In the genomic region with DNA sequence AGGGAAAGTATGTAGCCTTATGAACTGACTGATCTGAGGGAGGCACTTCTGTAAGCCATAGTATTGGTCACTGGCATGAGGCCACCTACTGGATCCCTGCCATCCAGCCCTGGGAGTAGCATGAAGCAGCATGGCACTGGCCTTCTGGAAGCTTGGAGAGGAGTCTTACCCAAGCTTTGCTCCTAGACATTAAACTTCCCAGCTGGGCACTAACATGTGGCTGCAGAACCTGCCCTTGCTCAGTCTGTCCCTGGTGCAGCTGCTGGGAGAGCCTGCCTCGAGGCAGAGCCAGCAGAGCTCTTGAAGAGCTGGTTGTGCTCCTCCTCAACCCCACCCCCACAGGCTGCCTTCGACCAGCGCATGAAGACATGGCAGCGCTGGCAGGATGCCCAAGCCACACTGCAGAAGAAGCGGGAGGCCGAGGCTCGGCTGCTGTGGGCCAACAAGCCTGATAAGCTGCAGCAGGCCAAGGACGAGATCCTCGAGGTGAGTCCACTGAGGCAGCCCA, we compare ENCODE assay signal across 12 cellular contexts. TPM values are rescaled to one million over a fixed set of nuclear protein-coding genes. Genes with fewer than 3 reads are reported as not detected.
DNase-seq lines count a peak whose midpoint lies in the region; ATAC-seq, FAIRE-seq and TF ChIP-seq lines count a peak whose summit lies in the region.
"Had no signal": no experiment of that assay in that cellular context is flagged by ENCODE, and none has a peak within 500 bp of the region (broad histone marks: within the 10 kb centered on the region; RNA-seq: fewer than 3 reads in every experiment).

No MANE protein-coding gene starts in this region.

- no peaks in the 10 kb centered on the region for H3K27me3 Mint-ChIP-seq in nephron progenitor cell (ENCODE audit: low read depth, poor library complexity)
- H3K27me3 Mint-ChIP-seq: activated naive CD8-positive, alpha-beta T cell treated with anti-CD3 and anti-CD28 coated beads for 36 hours had no signal

- DNase-seq in G401 (ENCODE audit: low spot score) (peak; percentile 60), amygdala (lab: John Stamatoyannopoulos, UW) (peak in 47 of 56 donors; percentile 21 to 92 (median 67)), Right ventricle myocardium superior (peak; percentile 74), pancreas (peak in 5 of 6 donors; percentile 42 to 67 (median 60)), occipital lobe (lab: John Stamatoyannopoulos, UW) (no peak), nephron progenitor cell (no peak)
- no peak for DNase-seq in stimulated activated effector memory CD8-positive, alpha-beta T cell treated with anti-CD3 and anti-CD28 coated beads, Interleukin-12 subunit alpha, Interleukin-12 subunit beta, amount 100 ng/mL, for 72 hours (ENCODE audit: low spot score in 2 of 2)
- DNase-seq in effector memory CD4-positive, alpha-beta T cell = no peak
- DNase-seq: activated naive CD8-positive, alpha-beta T cell treated with anti-CD3 and anti-CD28 coated beads for 36 hours; GF-D8; NCI-H187 treated with DMSO at 0.1 percent for 48 hours had no signal

- no peaks in the 10 kb centered on the region for H3K4me1 ChIP-seq in pancreas
- H3K4me1 ChIP-seq in effector memory CD4-positive, alpha-beta T cell (ENCODE audit: control insufficient read depth, insufficient read depth, low read length, poor library complexity, severe bottlenecking) = no peaks in the 10 kb centered on the region

- no peak for TF ChIP-seq CTCF in pancreas (IDR thresholded peaks at IDR 0.05)
- no peak for TF ChIP-seq CTCF in nephron progenitor cell (IDR thresholded peaks at IDR 0.05)

- no peak overlapping the region for H3K4me3 Mint-ChIP-seq in stimulated activated effector memory CD8-positive, alpha-beta T cell treated with anti-CD3 and anti-CD28 coated beads, Interleukin-12 subunit alpha, Interleukin-12 subunit beta, amount 100 ng/mL, for 72 hours
- H3K4me3 Mint-ChIP-seq in nephron progenitor cell = no peak overlapping the region
- H3K4me3 Mint-ChIP-seq: activated naive CD8-positive, alpha-beta T cell treated with anti-CD3 and anti-CD28 coated beads for 36 hours; CD14-positive monocyte had no signal

- H3K4me1 Mint-ChIP-seq in stimulated activated effector memory CD8-positive, alpha-beta T cell treated with anti-CD3 and anti-CD28 coated beads, Interleukin-12 subunit alpha, Interleukin-12 subunit beta, amount 100 ng/mL, for 72 hours = no peaks in the 10 kb centered on the region
- no peaks in the 10 kb centered on the region for H3K4me1 Mint-ChIP-seq in nephron progenitor cell
- H3K4me1 Mint-ChIP-seq: activated naive CD8-positive, alpha-beta T cell treated with anti-CD3 and anti-CD28 coated beads for 36 hours; CD14-positive monocyte had no signal

- FAIRE-seq in pancreas (lab: Jason Lieb, UNC) = no peak

- H3K36me3 ChIP-seq in pancreas = peaks cover 0 to 84% (median 61%) of the 10 kb centered on the region in 3 donors
- peaks cover 85% of the 10 kb centered on the region for H3K36me3 ChIP-seq in effector memory CD4-positive, alpha-beta T cell (ENCODE audit: control insufficient read depth, insufficient read depth, low read length)

- H3K27ac ChIP-seq in pancreas = no peak overlapping the region
- H3K27ac ChIP-seq in effector memory CD4-positive, alpha-beta T cell (ENCODE audit: insufficient read depth, low read length, poor library complexity, severe bottlenecking) = no peak overlapping the region

- H3K9me3 Mint-ChIP-seq in stimulated activated effector memory CD8-positive, alpha-beta T cell treated with anti-CD3 and anti-CD28 coated beads, Interleukin-12 subunit alpha, Interleukin-12 subunit beta, amount 100 ng/mL, for 72 hours = no peaks in the 10 kb centered on the region
- no peaks in the 10 kb centered on the region for H3K9me3 Mint-ChIP-seq in nephron progenitor cell
- H3K9me3 Mint-ChIP-seq: activated naive CD8-positive, alpha-beta T cell treated with anti-CD3 and anti-CD28 coated beads for 36 hours had no signal

- peaks cover 96% of the 10 kb centered on the region for H3K36me3 Mint-ChIP-seq in stimulated activated effector memory CD8-positive, alpha-beta T cell treated with anti-CD3 and anti-CD28 coated beads, Interleukin-12 subunit alpha, Interleukin-12 subunit beta, amount 100 ng/mL, for 72 hours
- H3K36me3 Mint-ChIP-seq in nephron progenitor cell (ENCODE audit: low read depth) = peaks cover 72% of the 10 kb centered on the region

- intact Hi-C loops in Right ventricle myocardium superior (cut with DNase I) (no loop called here), pancreas (cut with DNase I) (no loop called here)

- no peak overlapping the region for H3K27ac Mint-ChIP-seq in stimulated activated effector memory CD8-positive, alpha-beta T cell treated with anti-CD3 and anti-CD28 coated beads, Interleukin-12 subunit alpha, Interleukin-12 subunit beta, amount 100 ng/mL, for 72 hours
- H3K27ac Mint-ChIP-seq in nephron progenitor cell = no peak overlapping the region
- H3K27ac Mint-ChIP-seq: activated naive CD8-positive, alpha-beta T cell treated with anti-CD3 and anti-CD28 coated beads for 36 hours had no signal

- no peak overlapping the region for H3K4me3 ChIP-seq in pancreas
- no peak overlapping the region for H3K4me3 ChIP-seq in effector memory CD4-positive, alpha-beta T cell (ENCODE audit: insufficient read depth, low read depth, low read length, poor library complexity, severe bottlenecking)

- in situ Hi-C loops in G401 (cut with HindIII; ENCODE audit: low sequenced_read_pairs) = no loop called here

- H3K27me3 ChIP-seq in pancreas = no peaks in the 10 kb centered on the region
- no peaks in the 10 kb centered on the region for H3K27me3 ChIP-seq in effector memory CD4-positive, alpha-beta T cell (replicated peaks; ENCODE audit: control insufficient read depth, insufficient read depth, low read length, poor library complexity, severe bottlenecking)

- no peaks in the 10 kb centered on the region for H3K9me3 ChIP-seq in pancreas
- H3K9me3 ChIP-seq in effector memory CD4-positive, alpha-beta T cell (ENCODE audit: control insufficient read depth, low read length) = no peaks in the 10 kb centered on the region

- ATAC-seq in Right ventricle myocardium superior (ENCODE audit: poor library complexity) = peak; percentile 48
- peak in 3 of 4 donors; percentile 42 to 64 (median 59) for ATAC-seq in pancreas
- no peak for ATAC-seq in stimulated activated effector memory CD8-positive, alpha-beta T cell treated with anti-CD3 and anti-CD28 coated beads, Interleukin-12 subunit alpha, Interleukin-12 subunit beta, amount 100 ng/mL, for 72 hours

- 78% methylated on average over 9 of the region's 9 CpGs for WGBS in pancreas, 2 donors

RNA-seq across cellular contexts. Expression of a gene that starts 17.2 kb away (rescaled TPM):
- 18.2 and 24.7 TPM in 2 replicates for total RNA-seq in G401 (2014; rRNA removed; shearing (Covaris generic))
- total RNA-seq in Right ventricle myocardium superior (4.2 TPM), pancreas (1 to 10 TPM in 3 of 6 donors, under 1 TPM in 3; 0.51 to 3.5 (median 1.0) TPM), occipital lobe (14.5 TPM)
- polyA plus RNA-seq in pancreas = 1 to 10 TPM; 1.4 to 4.0 TPM

RNA-seq across cellular contexts. Expression of a gene that starts 28.4 kb away (rescaled TPM):
- 580 and 591 TPM in 2 replicates for total RNA-seq in G401 (2014; rRNA removed; shearing (Covaris generic))
- total RNA-seq in Right ventricle myocardium superior (94.9 TPM), pancreas (100 to 1,000 TPM; 230 to 367 (median 349) TPM), occipital lobe (142 TPM)
- polyA plus RNA-seq in pancreas = 100 to 1,000 TPM; 432 to 576 TPM

RNA-seq across cellular contexts. Expression of a gene that starts 38.6 kb away (rescaled TPM):
- total RNA-seq in G401 (2014; rRNA removed; shearing (Covaris generic)) = 125 and 136 TPM in 2 replicates
- 86.3 TPM for total RNA-seq in Right ventricle myocardium superior
- total RNA-seq in pancreas = 10 to 100 TPM; 41.3 to 82.4 (median 49.5) TPM
- polyA plus RNA-seq in pancreas = 10 to 100 TPM; 32.9 to 36.6 TPM
- 37.6 TPM for total RNA-seq in occipital lobe

RNA-seq across cellular contexts. Expression of a gene that starts 40.7 kb away (rescaled TPM):
- total RNA-seq in G401 (2014; rRNA removed; shearing (Covaris generic)) = 233 and 242 TPM in 2 replicates
- 57.9 TPM for total RNA-seq in Right ventricle myocardium superior
- total RNA-seq in pancreas = 10 to 100 TPM; 16.0 to 44.1 (median 26.3) TPM
- polyA plus RNA-seq in pancreas = 10 to 100 TPM; 42.0 to 61.2 TPM
- 36.3 TPM for total RNA-seq in occipital lobe

Comparison
In these comparisons a context has a peak if more than half of its experiments do, and no peak if none do; other contexts are left out.
1. DNase-seq: peak in G401 (single experiment), amygdala (47 of 56), Right ventricle myocardium superior (single experiment) and pancreas (5 of 6); none in occipital lobe (single experiment), stimulated activated effector memory CD8-positive, alpha-beta T cell treated with anti-CD3 and anti-CD28 coated beads, Interleukin-12 subunit alpha, Interleukin-12 subunit beta, amount 100 ng/mL, for 72 hours (0 of 2), nephron progenitor cell (single experiment) and effector memory CD4-positive, alpha-beta T cell (0 of 3).